Comparison of ENCODE assay signal across 26 cellular contexts in genomic region chr1:53979712-53980450, GRCh38. TPM values are rescaled to one million over a fixed set of nuclear protein-coding genes. Genes with fewer than 3 reads are reported as not detected.
A peak's percentile ranks its signal among the peaks of the same experiment; 100 is the strongest.
DNase-seq lines count a peak whose midpoint lies in the region; ATAC-seq and TF ChIP-seq lines count a peak whose summit lies in the region.
"Had no signal": no experiment of that assay in that cellular context is flagged by ENCODE, and none has a peak within 500 bp of the region (broad histone marks: within the 10 kb centered on the region; RNA-seq: fewer than 3 reads in every experiment).

No MANE protein-coding gene starts in this region.

- H3K9me3 ChIP-seq in BLaER1 treated with 17β-estradiol and CSF1 and Interleukin-3, amounts not matched to agents 10 nM and 100 nM (replicated peaks in 1 of 11) = no peaks in the 10 kb centered on the region
- no peaks in the 10 kb centered on the region for H3K9me3 ChIP-seq in HCT116 (ENCODE audit: control insufficient read depth in 1 of 2, insufficient read depth in 1 of 2, low read depth in 1 of 2, low read length in 2 of 2)
- H3K9me3 ChIP-seq: pancreas, sigmoid colon had no signal

- POLR2A ChIA-PET in HCT116 (lab: Charles Lee) = no interaction called here

- CTCF ChIA-PET in HCT116 (lab: Charles Lee) = no interaction called here

- no peaks in the 10 kb centered on the region for H3K27me3 ChIP-seq in BLaER1 treated with 17β-estradiol and CSF1 and Interleukin-3, amounts not matched to agents 10 nM and 100 nM
- H3K27me3 ChIP-seq in HCT116 (ENCODE audit: insufficient read depth, low read length) = no peaks in the 10 kb centered on the region
- no peaks in the 10 kb centered on the region for H3K27me3 ChIP-seq in dorsolateral prefrontal cortex
- H3K27me3 ChIP-seq: pancreas, sigmoid colon had no signal

- peak overlapping the region; percentile 36 to 78 (median 73) for H3K4me2 ChIP-seq in BLaER1 treated with 17β-estradiol and CSF1 and Interleukin-3, amounts not matched to agents 10 nM and 100 nM
- no peak overlapping the region for H3K4me2 ChIP-seq in HCT116 (ENCODE audit: low read length)

- no peaks in the 10 kb centered on the region for H4K20me1 ChIP-seq in BLaER1 treated with 17β-estradiol and CSF1 and Interleukin-3, amounts not matched to agents 10 nM and 100 nM
- no peaks in the 10 kb centered on the region for H4K20me1 ChIP-seq in HCT116 (ENCODE audit: insufficient read depth)

- no TSS peak for BruUV-seq in HCT116 (replicated peaks; lab: Mats Ljungman, UMichigan)

- intact Hi-C loops in HCT116 (cut with micrococcal nuclease) = no loop called here
- intact Hi-C loops in dorsolateral prefrontal cortex (cut with DNase I) = no loop called here

- no peak overlapping the region for H3K4me3 ChIP-seq in BLaER1 treated with 17β-estradiol and CSF1 and Interleukin-3, amounts not matched to agents 10 nM and 100 nM
- H3K4me3 ChIP-seq in HCT116 (replicated peaks in 1 of 2; ENCODE audit: low read depth in 1 of 2, low read length in 2 of 2) (no peak overlapping the region), dorsolateral prefrontal cortex (no peak overlapping the region)
- H3K4me3 ChIP-seq: pancreas, sigmoid colon had no signal

- H2AFZ ChIP-seq in HCT116 (ENCODE audit: low read depth, low read length, poor library complexity, severe bottlenecking) = no peak overlapping the region

- H3K36me3 ChIP-seq in BLaER1 treated with 17β-estradiol and CSF1 and Interleukin-3, amounts not matched to agents 10 nM and 100 nM = no peaks in the 10 kb centered on the region
- H3K36me3 ChIP-seq in HCT116 (ENCODE audit: control insufficient read depth in 1 of 2, insufficient read depth in 2 of 2, low read length in 2 of 2) = no peaks in the 10 kb centered on the region
- H3K36me3 ChIP-seq: pancreas, sigmoid colon had no signal

- H3K79me2 ChIP-seq in HCT116 (ENCODE audit: insufficient read depth, low read length) = no peaks in the 10 kb centered on the region

- no peak overlapping the region for H3K9ac ChIP-seq in BLaER1 treated with 17β-estradiol and CSF1 and Interleukin-3, amounts not matched to agents 10 nM and 100 nM
- no peak overlapping the region for H3K9ac ChIP-seq in HCT116 (ENCODE audit: low read length)

- H3K27ac ChIP-seq in BLaER1 treated with 17β-estradiol and CSF1 and Interleukin-3, amounts not matched to agents 10 nM and 100 nM = no peak overlapping the region
- H3K27ac ChIP-seq in HCT116 (ENCODE audit: low read depth, low read length) = no peak overlapping the region
- no peak overlapping the region for H3K27ac ChIP-seq in dorsolateral prefrontal cortex
- H3K27ac ChIP-seq: C4-2B, pancreas, RWPE1 had no signal

- RAD21 ChIA-PET in HCT116 (lab: Charles Lee; ENCODE audit: low non-redundant PET in 1 of 2, low total read pairs in 2 of 2, uncharacterized antibody in 2 of 2, unreplicated experiment in 2 of 2) = no interaction called here

- DNase-seq in HCT116 (ENCODE audit: low read depth, low spot score) = no peak
- DNase-seq in RPMI8226 = peak; percentile 21
- DNase-seq in left kidney (ENCODE audit: low read depth, low spot score) = peak; percentile 53
- DNase-seq in HUDEP-2 (lab: John Stamatoyannopoulos, UW; ENCODE audit: unreplicated experiment in 76 of 76) = no peak
- DNase-seq in dorsolateral prefrontal cortex = no peak
- DNase-seq: activated CD4-positive, CD25-positive, alpha-beta regulatory T cell; activated naive CD4-positive, alpha-beta T cell treated with anti-CD3 and anti-CD28 coated beads, Interleukin-2, amount 10 ng/mL, durations not matched to agents 7 days and 5 days; activated T-cell treated with anti-CD3 and anti-CD28 coated beads, Interleukin-2, amount 50 U/mL, for 4 hours; anterior cingulate cortex; central memory CD4-positive, alpha-beta T cell; erythroblast; foreskin melanocyte; hypothalamus; kidney; naive B cell; NCI-H1092; NCI-H2029; pancreas; sigmoid colon had no signal

- TF ChIP-seq RAD21 in HCT116 (IDR thresholded peaks at IDR 0.05; ENCODE audit: low read depth) = no peak

- ATAC-seq in HCT116 (0 out of 2 replicates have a peak, but pooled peaks have one; percentile 25), HG03039 (IDR thresholded peaks at IDR 0.05; ENCODE audit: unreplicated experiment) (no peak), GM19324 (IDR thresholded peaks at IDR 0.05; ENCODE audit: low FRiP score, unreplicated experiment) (no peak)
- ATAC-seq: activated T-cell treated with anti-CD3 and anti-CD28 coated beads, Interleukin-2, amount 50 U/mL, for 4 hours; pancreas; SK-N-SH treated with all-trans-retinoic acid at 6 μM for 48 hours; stimulated activated memory B cell treated with anti-CD40 and anti-IgM and Interleukin-4, amounts not matched to agents 10 μg/mL and 1 μg/mL and 100 μg/mL, for 72 hours had no signal

- no peaks in the 10 kb centered on the region for H3K9me2 ChIP-seq in HCT116 (ENCODE audit: insufficient read depth)

- TF ChIP-seq POLR2A in HCT116 (IDR thresholded peaks at IDR 0.05; ENCODE audit: borderline replicate concordance, extremely low read depth, insufficient read depth, insufficient read length) = no peak

- TF ChIP-seq CTCF in HCT116 (IDR thresholded peaks at IDR 0.05 in 2 of 3, conservative IDR thresholded peaks at IDR 0.05 in 1 of 3; ENCODE audit: borderline replicate concordance in 1 of 3, insufficient read depth in 1 of 3, low read depth in 2 of 3, low read length in 2 of 3) (no peak), dorsolateral prefrontal cortex (IDR thresholded peaks at IDR 0.05 in 54 of 56, conservative IDR thresholded peaks at IDR 0.05 in 2 of 56; ENCODE audit: low read depth in 1 of 56, partially characterized antibody in 56 of 56) (no peak)

- H3K4me1 ChIP-seq in BLaER1 treated with 17β-estradiol and CSF1 and Interleukin-3, amounts not matched to agents 10 nM and 100 nM = peaks cover 15 to 48% (median 36%) of the 10 kb centered on the region in 10 experiments
- peaks cover 7% of the 10 kb centered on the region in 2 experiments; a peak in 3 of 4 replicates for H3K4me1 ChIP-seq in HCT116 (ENCODE audit: control insufficient read depth in 1 of 2, insufficient read depth in 2 of 2, low read length in 2 of 2)

TF ChIP-seq in HCT116, 20 proteins besides CTCF, POLR2A, EP300 and RAD21:
- TF ChIP-seq SIN3A (IDR thresholded peaks at IDR 0.05; ENCODE audit: low read depth) (no peak), YY1 (IDR thresholded peaks at IDR 0.05; ENCODE audit: extremely low read depth, insufficient replicate concordance, low read depth, low read length) (no peak), MAX (IDR thresholded peaks at IDR 0.05) (no peak), EZH2phosphoT487 (IDR thresholded peaks at IDR 0.05; ENCODE audit: borderline replicate concordance) (no peak), EGR1 (IDR thresholded peaks at IDR 0.05; ENCODE audit: low read depth) (no peak), REST (IDR thresholded peaks at IDR 0.05; ENCODE audit: low read depth) (no peak), ATF3 (IDR thresholded peaks at IDR 0.05) (no peak)
TF ChIP-seq in HCT116: peak in this region for 0.

RNA-seq across cellular contexts. Expression of gene LRRC42, which starts 33.7 kb away (rescaled TPM):
- total RNA-seq in HCT116 (2021; ENCODE audit: unreplicated experiment) (62.5 TPM), dorsolateral prefrontal cortex (10 to 100 TPM in 109 of 120 experiments, 1 to 10 TPM in 11; 8.7 to 16.5 (median 12.4) TPM)
- 35.3 and 46.9 TPM in 2 replicates for polyA plus RNA-seq in HCT116 (2012)

RNA-seq across cellular contexts. Expression of gene IFT25, which starts 34.4 kb away (rescaled TPM):
- total RNA-seq in HCT116 (2021; ENCODE audit: unreplicated experiment) (45.1 TPM), dorsolateral prefrontal cortex (10 to 100 TPM; 17.7 to 43.6 (median 29.5) TPM)
- polyA plus RNA-seq in HCT116 (2012) = 10.1 and 19.4 TPM in 2 replicates

RNA-seq across cellular contexts. Expression of gene LDLRAD1, which starts 38.1 kb away (rescaled TPM):
- total RNA-seq in HCT116 (2021; ENCODE audit: unreplicated experiment) (0.30 TPM), dorsolateral prefrontal cortex (1 to 10 TPM in 1 of 120 experiments, under 1 TPM in 1, not detected in 118; 0.23 to 1.0 TPM)
- 0.48 and 0.64 TPM in 2 replicates for polyA plus RNA-seq in HCT116 (2012)
- total RNA-seq: activated T-cell treated with anti-CD3 and anti-CD28 coated beads, Interleukin-2, amount 50 U/mL, for 4 hours; kidney; sigmoid colon had no signal
- polyA plus RNA-seq: sigmoid colon had no signal

Comparison
In these comparisons a context has a peak if more than half of its experiments do, and no peak if none do; other contexts are left out.
1. DNase-seq: peak in RPMI8226 (single experiment) and left kidney (single experiment); none in HCT116 (single experiment), HUDEP-2 (0 of 76) and dorsolateral prefrontal cortex (0 of 10).